ENCODE assay signal across 1 cellular context in the genomic region with DNA sequence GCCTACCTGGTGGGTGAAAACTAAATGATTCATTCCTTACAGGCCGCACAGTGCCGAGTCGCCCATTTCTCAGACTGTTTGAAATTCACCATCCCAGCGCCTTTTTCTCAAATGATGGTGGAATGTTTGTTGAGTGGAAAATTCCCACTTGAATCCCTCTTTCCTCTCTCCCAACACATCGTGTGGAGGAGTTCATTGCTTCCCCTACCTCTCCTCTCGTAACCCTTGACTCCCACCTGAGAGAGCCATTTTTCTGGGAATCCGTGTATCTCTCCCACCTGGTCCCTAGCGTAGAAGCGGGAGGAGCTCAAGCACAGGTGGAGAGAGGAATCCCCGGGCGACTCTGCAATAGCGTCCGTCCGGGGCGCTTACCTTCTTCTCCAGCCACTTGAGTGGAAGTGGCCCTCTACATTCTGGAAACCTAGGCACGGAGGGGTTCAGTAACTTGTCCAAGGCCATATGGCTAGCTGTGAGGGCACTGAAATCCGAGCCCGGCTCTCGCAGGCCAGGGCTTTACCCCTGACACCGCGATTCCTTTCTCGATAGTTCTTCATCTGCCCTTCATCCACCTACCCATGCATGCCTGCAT.
A peak's percentile ranks its signal among the peaks of the same experiment; 100 is the strongest.
TF ChIP-seq lines count a peak whose summit lies in the region.

No MANE protein-coding gene starts in this region.

TF ChIP-seq in HepG2, 621 proteins besides CTCF, POLR2A, EP300 and RAD21 (continued from another document and continues in another):
- TF ChIP-seq, protein P1, sequence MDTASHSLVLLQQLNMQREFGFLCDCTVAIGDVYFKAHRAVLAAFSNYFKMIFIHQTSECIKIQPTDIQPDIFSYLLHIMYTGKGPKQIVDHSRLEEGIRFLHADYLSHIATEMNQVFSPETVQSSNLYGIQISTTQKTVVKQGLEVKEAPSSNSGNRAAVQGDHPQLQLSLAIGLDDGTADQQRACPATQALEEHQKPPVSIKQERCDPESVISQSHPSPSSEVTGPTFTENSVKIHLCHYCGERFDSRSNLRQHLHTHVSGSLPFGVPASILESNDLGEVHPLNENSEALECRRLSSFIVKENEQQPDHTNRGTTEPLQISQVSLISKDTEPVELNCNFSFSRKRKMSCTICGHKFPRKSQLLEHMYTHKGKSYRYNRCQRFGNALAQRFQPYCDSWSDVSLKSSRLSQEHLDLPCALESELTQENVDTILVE (CRISPR knock-in tag; IDR thresholded peaks at IDR 0.05): 0 out of 2 replicates have a peak, but pooled peaks have one; percentile 49
- TF ChIP-seq, protein P2, sequence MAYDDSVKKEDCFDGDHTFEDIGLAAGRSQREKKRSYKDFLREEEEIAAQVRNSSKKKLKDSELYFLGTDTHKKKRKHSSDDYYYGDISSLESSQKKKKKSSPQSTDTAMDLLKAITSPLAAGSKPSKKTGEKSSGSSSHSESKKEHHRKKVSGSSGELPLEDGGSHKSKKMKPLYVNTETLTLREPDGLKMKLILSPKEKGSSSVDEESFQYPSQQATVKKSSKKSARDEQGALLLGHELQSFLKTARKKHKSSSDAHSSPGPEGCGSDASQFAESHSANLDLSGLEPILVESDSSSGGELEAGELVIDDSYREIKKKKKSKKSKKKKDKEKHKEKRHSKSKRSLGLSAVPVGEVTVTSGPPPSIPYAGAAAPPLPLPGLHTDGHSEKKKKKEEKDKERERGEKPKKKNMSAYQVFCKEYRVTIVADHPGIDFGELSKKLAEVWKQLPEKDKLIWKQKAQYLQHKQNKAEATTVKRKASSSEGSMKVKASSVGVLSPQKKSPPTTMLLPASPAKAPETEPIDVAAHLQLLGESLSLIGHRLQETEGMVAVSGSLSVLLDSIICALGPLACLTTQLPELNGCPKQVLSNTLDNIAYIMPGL (CRISPR knock-in tag; IDR thresholded peaks at IDR 0.05; ENCODE audit: borderline replicate concordance in 1 of 2, low read depth in 1 of 2): 0 out of 4 replicates have a peak, but pooled peaks of 1 of the 2 experiments have one; percentile 43
- peak; percentile 31; the same call in 1 of the 2 replicates for TF ChIP-seq KMT2A (CRISPR knock-in tag; IDR thresholded peaks at IDR 0.05)
- TF ChIP-seq ZBTB3 (CRISPR knock-in tag; IDR thresholded peaks at IDR 0.05; ENCODE audit: borderline replicate concordance, low read depth): 0 out of 2 replicates have a peak, but pooled peaks have one; percentile 29
- no peak for TF ChIP-seq NRL (CRISPR knock-in tag; IDR thresholded peaks at IDR 0.05; ENCODE audit: borderline replicate concordance)
- TF ChIP-seq, protein P3, sequence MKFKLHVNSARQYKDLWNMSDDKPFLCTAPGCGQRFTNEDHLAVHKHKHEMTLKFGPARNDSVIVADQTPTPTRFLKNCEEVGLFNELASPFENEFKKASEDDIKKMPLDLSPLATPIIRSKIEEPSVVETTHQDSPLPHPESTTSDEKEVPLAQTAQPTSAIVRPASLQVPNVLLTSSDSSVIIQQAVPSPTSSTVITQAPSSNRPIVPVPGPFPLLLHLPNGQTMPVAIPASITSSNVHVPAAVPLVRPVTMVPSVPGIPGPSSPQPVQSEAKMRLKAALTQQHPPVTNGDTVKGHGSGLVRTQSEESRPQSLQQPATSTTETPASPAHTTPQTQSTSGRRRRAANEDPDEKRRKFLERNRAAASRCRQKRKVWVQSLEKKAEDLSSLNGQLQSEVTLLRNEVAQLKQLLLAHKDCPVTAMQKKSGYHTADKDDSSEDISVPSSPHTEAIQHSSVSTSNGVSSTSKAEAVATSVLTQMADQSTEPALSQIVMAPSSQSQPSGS (CRISPR knock-in tag; IDR thresholded peaks at IDR 0.05): peak; percentile 19; the same call in 1 of the 2 replicates
- TF ChIP-seq ETV6 (CRISPR knock-in tag; conservative IDR thresholded peaks at IDR 0.05): 0 out of 2 replicates have a peak, but pooled peaks have one; percentile 53
- TF ChIP-seq, protein P4, sequence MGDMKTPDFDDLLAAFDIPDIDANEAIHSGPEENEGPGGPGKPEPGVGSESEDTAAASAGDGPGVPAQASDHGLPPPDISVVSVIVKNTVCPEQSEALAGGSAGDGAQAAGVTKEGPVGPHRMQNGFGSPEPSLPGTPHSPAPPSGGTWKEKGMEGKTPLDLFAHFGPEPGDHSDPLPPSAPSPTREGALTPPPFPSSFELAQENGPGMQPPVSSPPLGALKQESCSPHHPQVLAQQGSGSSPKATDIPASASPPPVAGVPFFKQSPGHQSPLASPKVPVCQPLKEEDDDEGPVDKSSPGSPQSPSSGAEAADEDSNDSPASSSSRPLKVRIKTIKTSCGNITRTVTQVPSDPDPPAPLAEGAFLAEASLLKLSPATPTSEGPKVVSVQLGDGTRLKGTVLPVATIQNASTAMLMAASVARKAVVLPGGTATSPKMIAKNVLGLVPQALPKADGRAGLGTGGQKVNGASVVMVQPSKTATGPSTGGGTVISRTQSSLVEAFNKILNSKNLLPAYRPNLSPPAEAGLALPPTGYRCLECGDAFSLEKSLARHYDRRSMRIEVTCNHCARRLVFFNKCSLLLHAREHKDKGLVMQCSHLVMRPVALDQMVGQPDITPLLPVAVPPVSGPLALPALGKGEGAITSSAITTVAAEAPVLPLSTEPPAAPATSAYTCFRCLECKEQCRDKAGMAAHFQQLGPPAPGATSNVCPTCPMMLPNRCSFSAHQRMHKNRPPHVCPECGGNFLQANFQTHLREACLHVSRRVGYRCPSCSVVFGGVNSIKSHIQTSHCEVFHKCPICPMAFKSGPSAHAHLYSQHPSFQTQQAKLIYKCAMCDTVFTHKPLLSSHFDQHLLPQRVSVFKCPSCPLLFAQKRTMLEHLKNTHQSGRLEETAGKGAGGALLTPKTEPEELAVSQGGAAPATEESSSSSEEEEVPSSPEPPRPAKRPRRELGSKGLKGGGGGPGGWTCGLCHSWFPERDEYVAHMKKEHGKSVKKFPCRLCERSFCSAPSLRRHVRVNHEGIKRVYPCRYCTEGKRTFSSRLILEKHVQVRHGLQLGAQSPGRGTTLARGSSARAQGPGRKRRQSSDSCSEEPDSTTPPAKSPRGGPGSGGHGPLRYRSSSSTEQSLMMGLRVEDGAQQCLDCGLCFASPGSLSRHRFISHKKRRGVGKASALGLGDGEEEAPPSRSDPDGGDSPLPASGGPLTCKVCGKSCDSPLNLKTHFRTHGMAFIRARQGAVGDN (CRISPR knock-in tag; IDR thresholded peaks at IDR 0.05): peak; percentile 43
- TF ChIP-seq, protein P5, sequence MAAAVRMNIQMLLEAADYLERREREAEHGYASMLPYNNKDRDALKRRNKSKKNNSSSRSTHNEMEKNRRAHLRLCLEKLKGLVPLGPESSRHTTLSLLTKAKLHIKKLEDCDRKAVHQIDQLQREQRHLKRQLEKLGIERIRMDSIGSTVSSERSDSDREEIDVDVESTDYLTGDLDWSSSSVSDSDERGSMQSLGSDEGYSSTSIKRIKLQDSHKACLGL (CRISPR knock-in tag; IDR thresholded peaks at IDR 0.05): peak; percentile 24; the same call in 1 of the 2 replicates
- TF ChIP-seq HNF4G (IDR thresholded peaks at IDR 0.05; ENCODE audit: borderline replicate concordance, low read depth, low read length): no peak
- no peak for TF ChIP-seq HNF4G (CRISPR knock-in tag; IDR thresholded peaks at IDR 0.05; ENCODE audit: borderline replicate concordance, low read depth)
- TF ChIP-seq ZNF101 (CRISPR knock-in tag; IDR thresholded peaks at IDR 0.05; ENCODE audit: borderline replicate concordance, low read depth): peak; percentile 2; the same call in 1 of the 2 replicates
- peak; percentile 51; the same call in 1 of the 2 replicates for TF ChIP-seq CBX5 (CRISPR knock-in tag; IDR thresholded peaks at IDR 0.05; ENCODE audit: borderline replicate concordance)
- no peak for TF ChIP-seq ZNF253 (CRISPR knock-in tag; IDR thresholded peaks at IDR 0.05; ENCODE audit: borderline replicate concordance)
- peak; percentile 24 for TF ChIP-seq TEAD3 (CRISPR knock-in tag; optimal IDR thresholded peaks at IDR 0.05; ENCODE audit: borderline replicate concordance)
- TF ChIP-seq ZFP82 (CRISPR knock-in tag; IDR thresholded peaks at IDR 0.05; ENCODE audit: borderline replicate concordance): peak; percentile 11; the same call in 1 of the 2 replicates
- TF ChIP-seq, protein P6, sequence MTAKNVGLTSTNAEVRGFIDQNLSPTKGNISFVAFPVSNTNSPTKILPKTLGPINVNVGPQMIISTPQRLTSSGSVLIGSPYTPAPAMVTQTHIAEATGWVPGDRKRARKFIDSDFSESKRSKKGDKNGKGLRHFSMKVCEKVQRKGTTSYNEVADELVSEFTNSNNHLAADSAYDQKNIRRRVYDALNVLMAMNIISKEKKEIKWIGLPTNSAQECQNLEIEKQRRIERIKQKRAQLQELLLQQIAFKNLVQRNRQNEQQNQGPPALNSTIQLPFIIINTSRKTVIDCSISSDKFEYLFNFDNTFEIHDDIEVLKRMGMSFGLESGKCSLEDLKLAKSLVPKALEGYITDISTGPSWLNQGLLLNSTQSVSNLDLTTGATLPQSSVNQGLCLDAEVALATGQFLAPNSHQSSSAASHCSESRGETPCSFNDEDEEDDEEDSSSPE (CRISPR knock-in tag; IDR thresholded peaks at IDR 0.05): 0 out of 2 replicates have a peak, but pooled peaks have one; percentile 27
- TF ChIP-seq, protein P7, sequence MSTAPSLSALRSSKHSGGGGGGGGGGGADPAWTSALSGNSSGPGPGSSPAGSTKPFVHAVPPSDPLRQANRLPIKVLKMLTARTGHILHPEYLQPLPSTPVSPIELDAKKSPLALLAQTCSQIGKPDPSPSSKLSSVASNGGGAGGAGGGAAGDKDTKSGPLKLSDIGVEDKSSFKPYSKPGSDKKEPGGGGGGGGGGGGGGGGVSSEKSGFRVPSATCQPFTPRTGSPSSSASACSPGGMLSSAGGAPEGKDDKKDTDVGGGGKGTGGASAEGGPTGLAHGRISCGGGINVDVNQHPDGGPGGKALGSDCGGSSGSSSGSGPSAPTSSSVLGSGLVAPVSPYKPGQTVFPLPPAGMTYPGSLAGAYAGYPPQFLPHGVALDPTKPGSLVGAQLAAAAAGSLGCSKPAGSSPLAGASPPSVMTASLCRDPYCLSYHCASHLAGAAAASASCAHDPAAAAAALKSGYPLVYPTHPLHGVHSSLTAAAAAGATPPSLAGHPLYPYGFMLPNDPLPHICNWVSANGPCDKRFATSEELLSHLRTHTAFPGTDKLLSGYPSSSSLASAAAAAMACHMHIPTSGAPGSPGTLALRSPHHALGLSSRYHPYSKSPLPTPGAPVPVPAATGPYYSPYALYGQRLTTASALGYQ (CRISPR knock-in tag; IDR thresholded peaks at IDR 0.05): no peak
- TF ChIP-seq ZNF768 (CRISPR knock-in tag; IDR thresholded peaks at IDR 0.05): no peak
- TF ChIP-seq ZNF543 (CRISPR knock-in tag; IDR thresholded peaks at IDR 0.05): 0 out of 2 replicates have a peak, but pooled peaks have one; percentile 2
- TF ChIP-seq CCDC6 (CRISPR knock-in tag; IDR thresholded peaks at IDR 0.05): 0 out of 2 replicates have a peak, but pooled peaks have one; percentile 22
- TF ChIP-seq, protein P8, sequence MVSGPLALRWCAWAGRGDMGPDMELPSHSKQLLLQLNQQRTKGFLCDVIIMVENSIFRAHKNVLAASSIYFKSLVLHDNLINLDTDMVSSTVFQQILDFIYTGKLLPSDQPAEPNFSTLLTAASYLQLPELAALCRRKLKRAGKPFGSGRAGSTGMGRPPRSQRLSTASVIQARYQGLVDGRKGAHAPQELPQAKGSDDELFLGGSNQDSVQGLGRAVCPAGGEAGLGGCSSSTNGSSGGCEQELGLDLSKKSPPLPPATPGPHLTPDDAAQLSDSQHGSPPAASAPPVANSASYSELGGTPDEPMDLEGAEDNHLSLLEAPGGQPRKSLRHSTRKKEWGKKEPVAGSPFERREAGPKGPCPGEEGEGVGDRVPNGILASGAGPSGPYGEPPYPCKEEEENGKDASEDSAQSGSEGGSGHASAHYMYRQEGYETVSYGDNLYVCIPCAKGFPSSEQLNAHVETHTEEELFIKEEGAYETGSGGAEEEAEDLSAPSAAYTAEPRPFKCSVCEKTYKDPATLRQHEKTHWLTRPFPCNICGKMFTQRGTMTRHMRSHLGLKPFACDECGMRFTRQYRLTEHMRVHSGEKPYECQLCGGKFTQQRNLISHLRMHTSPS (CRISPR knock-in tag; IDR thresholded peaks at IDR 0.05; ENCODE audit: low read depth): no peak
- TF ChIP-seq, protein P9, sequence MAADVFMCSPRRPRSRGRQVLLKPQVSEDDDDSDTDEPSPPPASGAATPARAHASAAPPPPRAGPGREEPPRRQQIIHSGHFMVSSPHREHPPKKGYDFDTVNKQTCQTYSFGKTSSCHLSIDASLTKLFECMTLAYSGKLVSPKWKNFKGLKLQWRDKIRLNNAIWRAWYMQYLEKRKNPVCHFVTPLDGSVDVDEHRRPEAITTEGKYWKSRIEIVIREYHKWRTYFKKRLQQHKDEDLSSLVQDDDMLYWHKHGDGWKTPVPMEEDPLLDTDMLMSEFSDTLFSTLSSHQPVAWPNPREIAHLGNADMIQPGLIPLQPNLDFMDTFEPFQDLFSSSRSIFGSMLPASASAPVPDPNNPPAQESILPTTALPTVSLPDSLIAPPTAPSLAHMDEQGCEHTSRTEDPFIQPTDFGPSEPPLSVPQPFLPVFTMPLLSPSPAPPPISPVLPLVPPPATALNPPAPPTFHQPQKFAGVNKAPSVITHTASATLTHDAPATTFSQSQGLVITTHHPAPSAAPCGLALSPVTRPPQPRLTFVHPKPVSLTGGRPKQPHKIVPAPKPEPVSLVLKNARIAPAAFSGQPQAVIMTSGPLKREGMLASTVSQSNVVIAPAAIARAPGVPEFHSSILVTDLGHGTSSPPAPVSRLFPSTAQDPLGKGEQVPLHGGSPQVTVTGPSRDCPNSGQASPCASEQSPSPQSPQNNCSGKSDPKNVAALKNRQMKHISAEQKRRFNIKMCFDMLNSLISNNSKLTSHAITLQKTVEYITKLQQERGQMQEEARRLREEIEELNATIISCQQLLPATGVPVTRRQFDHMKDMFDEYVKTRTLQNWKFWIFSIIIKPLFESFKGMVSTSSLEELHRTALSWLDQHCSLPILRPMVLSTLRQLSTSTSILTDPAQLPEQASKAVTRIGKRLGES (CRISPR knock-in tag; IDR thresholded peaks at IDR 0.05; ENCODE audit: borderline replicate concordance): no peak
- 0 out of 2 replicates have a peak, but pooled peaks have one; percentile 30 for TF ChIP-seq GLI4 (CRISPR knock-in tag; IDR thresholded peaks at IDR 0.05; ENCODE audit: borderline replicate concordance)
- peak; percentile 65; the same call in 1 of the 2 replicates for TF ChIP-seq ZNF737 (CRISPR knock-in tag; IDR thresholded peaks at IDR 0.05; ENCODE audit: borderline replicate concordance)
- no peak for TF ChIP-seq MTF1 (CRISPR knock-in tag; IDR thresholded peaks at IDR 0.05)
- peak; percentile 7; the same call in 1 of the 2 replicates for TF ChIP-seq HDAC1 (CRISPR knock-in tag; IDR thresholded peaks at IDR 0.05)
- TF ChIP-seq ZC3H13 (CRISPR knock-in tag; IDR thresholded peaks at IDR 0.05): 0 out of 2 replicates have a peak, but pooled peaks have one; percentile 20
- peak; percentile 32; the same call in 1 of the 2 replicates for TF ChIP-seq TGIF2 (CRISPR knock-in tag; IDR thresholded peaks at IDR 0.05)
- TF ChIP-seq SIN3A (IDR thresholded peaks at IDR 0.05; ENCODE audit: borderline replicate concordance, low read depth, low read length): peak; percentile 35; the same call in 1 of the 2 replicates
